1 cellular context compared by ENCODE assay signal in the genomic region with DNA sequence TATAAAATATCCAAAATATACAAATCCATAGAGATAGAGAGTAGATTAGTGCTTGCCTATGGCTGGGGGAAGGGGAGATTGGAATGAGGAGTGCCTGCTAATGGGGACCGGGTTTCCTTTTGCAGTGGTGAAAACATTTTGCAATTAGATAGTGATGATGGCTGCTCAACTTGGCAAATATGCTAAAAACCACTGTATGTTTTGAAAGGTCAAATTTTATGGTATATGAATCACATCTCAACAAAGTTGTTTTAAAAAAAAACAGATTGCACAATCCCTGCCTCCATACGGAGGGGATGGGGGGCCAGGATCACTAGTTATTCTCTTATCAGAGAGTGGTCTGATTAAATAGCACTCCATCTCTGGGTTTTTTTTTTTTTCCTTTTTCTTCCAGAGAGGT.
TF ChIP-seq lines count a peak whose summit lies in the region.

No MANE protein-coding gene starts in this region.

TF ChIP-seq in neural cell, 6 proteins besides CTCF, POLR2A, EP300 and RAD21 (continued from another document):
- TF ChIP-seq, protein P1, sequence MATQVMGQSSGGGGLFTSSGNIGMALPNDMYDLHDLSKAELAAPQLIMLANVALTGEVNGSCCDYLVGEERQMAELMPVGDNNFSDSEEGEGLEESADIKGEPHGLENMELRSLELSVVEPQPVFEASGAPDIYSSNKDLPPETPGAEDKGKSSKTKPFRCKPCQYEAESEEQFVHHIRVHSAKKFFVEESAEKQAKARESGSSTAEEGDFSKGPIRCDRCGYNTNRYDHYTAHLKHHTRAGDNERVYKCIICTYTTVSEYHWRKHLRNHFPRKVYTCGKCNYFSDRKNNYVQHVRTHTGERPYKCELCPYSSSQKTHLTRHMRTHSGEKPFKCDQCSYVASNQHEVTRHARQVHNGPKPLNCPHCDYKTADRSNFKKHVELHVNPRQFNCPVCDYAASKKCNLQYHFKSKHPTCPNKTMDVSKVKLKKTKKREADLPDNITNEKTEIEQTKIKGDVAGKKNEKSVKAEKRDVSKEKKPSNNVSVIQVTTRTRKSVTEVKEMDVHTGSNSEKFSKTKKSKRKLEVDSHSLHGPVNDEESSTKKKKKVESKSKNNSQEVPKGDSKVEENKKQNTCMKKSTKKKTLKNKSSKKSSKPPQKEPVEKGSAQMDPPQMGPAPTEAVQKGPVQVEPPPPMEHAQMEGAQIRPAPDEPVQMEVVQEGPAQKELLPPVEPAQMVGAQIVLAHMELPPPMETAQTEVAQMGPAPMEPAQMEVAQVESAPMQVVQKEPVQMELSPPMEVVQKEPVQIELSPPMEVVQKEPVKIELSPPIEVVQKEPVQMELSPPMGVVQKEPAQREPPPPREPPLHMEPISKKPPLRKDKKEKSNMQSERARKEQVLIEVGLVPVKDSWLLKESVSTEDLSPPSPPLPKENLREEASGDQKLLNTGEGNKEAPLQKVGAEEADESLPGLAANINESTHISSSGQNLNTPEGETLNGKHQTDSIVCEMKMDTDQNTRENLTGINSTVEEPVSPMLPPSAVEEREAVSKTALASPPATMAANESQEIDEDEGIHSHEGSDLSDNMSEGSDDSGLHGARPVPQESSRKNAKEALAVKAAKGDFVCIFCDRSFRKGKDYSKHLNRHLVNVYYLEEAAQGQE (IDR thresholded peaks at IDR 0.05; ENCODE audit: borderline replicate concordance): no peak
- TF ChIP-seq MXI1 (conservative IDR thresholded peaks at IDR 0.05; ENCODE audit: poor library complexity, severe bottlenecking): no peak
- no peak for TF ChIP-seq TAF1 (IDR thresholded peaks at IDR 0.05; ENCODE audit: low read depth)
